In genomic region chr22:43273902-43274484, GRCh38 we compare ENCODE assay signal across 8 cellular contexts.
DNase-seq lines count a peak whose midpoint lies in the region; ATAC-seq and TF ChIP-seq lines count a peak whose summit lies in the region.

No MANE protein-coding gene starts in this region.

- peak; percentile 53 for ATAC-seq in RWPE2 (ENCODE audit: low read depth)
- no peak for ATAC-seq in HG03439 (IDR thresholded peaks at IDR 0.05; ENCODE audit: unreplicated experiment)
- no peak for ATAC-seq in GM21737 (IDR thresholded peaks at IDR 0.05; ENCODE audit: unreplicated experiment)

- H3K27me3 ChIP-seq in DOHH2 (ENCODE audit: control insufficient read depth, low read length) (no peaks in the 10 kb centered on the region), RWPE2 (ENCODE audit: insufficient read depth, poor library complexity, severe bottlenecking) (no peaks in the 10 kb centered on the region), hepatocyte (no peaks in the 10 kb centered on the region)

- peak; percentile 58 for DNase-seq in Jurkat, Clone E6-1 (ENCODE audit: low read depth, low spot score)
- DNase-seq in RWPE2 (ENCODE audit: low spot score) (no peak), astrocyte of the cerebellum (ENCODE audit: low read depth) (peak; percentile 13), hepatocyte (ENCODE audit: low spot score) (peak; percentile 74)
- DNase-seq in stimulated activated CD4-positive, alpha-beta T cell treated with anti-CD3 and anti-CD28 coated beads, Interleukin-1b, Interleukin-23, amount 100 ng/mL, for 48 hours: peak; percentile 40

- no peak overlapping the region for H2AFZ ChIP-seq in hepatocyte

- in situ Hi-C loops in astrocyte of the cerebellum (cut with HindIII; ENCODE audit: low sequenced_read_pairs): no loop called here

- no peaks in the 10 kb centered on the region for H3F3A ChIP-seq in DOHH2 (ENCODE audit: control insufficient read depth, insufficient read depth)

- H3K4me2 ChIP-seq in DOHH2 (ENCODE audit: low read length) (no peak overlapping the region), hepatocyte (no peak overlapping the region)

- H3K27ac ChIP-seq in DOHH2 (ENCODE audit: low read depth, low read length) (no peak overlapping the region), RWPE2 (ENCODE audit: poor library complexity, severe bottlenecking) (no peak overlapping the region), hepatocyte (no peak overlapping the region)

- H3K4me1 ChIP-seq in DOHH2 (ENCODE audit: control insufficient read depth, low read length): no peaks in the 10 kb centered on the region
- H3K4me1 ChIP-seq in RWPE2 (ENCODE audit: insufficient read depth, poor library complexity, severe bottlenecking): no peaks in the 10 kb centered on the region
- H3K4me1 ChIP-seq in hepatocyte (ENCODE audit: insufficient read depth): peaks cover 7% of the 10 kb centered on the region

- H3K4me3 ChIP-seq in DOHH2 (ENCODE audit: low read length) (no peak overlapping the region), RWPE2 (ENCODE audit: severe bottlenecking) (no peak overlapping the region), astrocyte of the cerebellum (ENCODE audit: low read depth, low read length) (no peak overlapping the region), hepatocyte (no peak overlapping the region)
- H3K4me3 ChIP-seq in Jurkat, Clone E6-1 (ENCODE audit: low read length): no peak overlapping the region

- H4K20me1 ChIP-seq in DOHH2 (ENCODE audit: control insufficient read depth, insufficient read depth, low read depth, low read length) (no peaks in the 10 kb centered on the region), hepatocyte (ENCODE audit: insufficient read depth, poor library complexity, severe bottlenecking) (no peaks in the 10 kb centered on the region)

- peak; percentile 66 for TF ChIP-seq CTCF in DOHH2 (IDR thresholded peaks at IDR 0.05; ENCODE audit: low read depth, low read length, poor library complexity, severe bottlenecking)
- peak; percentile 72 for TF ChIP-seq CTCF in RWPE2 (IDR thresholded peaks at IDR 0.05; ENCODE audit: poor library complexity, severe bottlenecking)
- peak; percentile 78 for TF ChIP-seq CTCF in astrocyte of the cerebellum (IDR thresholded peaks at IDR 0.05; ENCODE audit: low read depth, low read length, missing control alignments)
- TF ChIP-seq CTCF in hepatocyte (IDR thresholded peaks at IDR 0.05; ENCODE audit: poor library complexity): peak; percentile 80

- H3K9me2 ChIP-seq in DOHH2 (replicated peaks; ENCODE audit: control insufficient read depth, low read length): no peaks in the 10 kb centered on the region
- no peaks in the 10 kb centered on the region for H3K9me2 ChIP-seq in hepatocyte (replicated peaks; ENCODE audit: insufficient read depth)

- no peaks in the 10 kb centered on the region for H3K36me3 ChIP-seq in DOHH2 (ENCODE audit: control insufficient read depth, low read length)
- H3K36me3 ChIP-seq in RWPE2 (ENCODE audit: low read depth): no peaks in the 10 kb centered on the region
- no peaks in the 10 kb centered on the region for H3K36me3 ChIP-seq in hepatocyte (replicated peaks; ENCODE audit: insufficient read depth, low read depth)

- no peaks in the 10 kb centered on the region for H3K9me3 ChIP-seq in DOHH2 (ENCODE audit: control insufficient read depth, insufficient read depth, low read length)
- H3K9me3 ChIP-seq in RWPE2 (ENCODE audit: severe bottlenecking): peaks cover 2% of the 10 kb centered on the region
- H3K9me3 ChIP-seq in hepatocyte (ENCODE audit: low read depth): no peaks in the 10 kb centered on the region

- H3K79me2 ChIP-seq in DOHH2 (ENCODE audit: control insufficient read depth, low read length): no peaks in the 10 kb centered on the region
- H3K79me2 ChIP-seq in hepatocyte: no peaks in the 10 kb centered on the region

- 29% methylated on average over 9 of the region's 9 CpGs for WGBS in hepatocyte (ENCODE audit: low lambda C conversion rate, missing lambda C conversion rate)
